8 cellular contexts compared by ENCODE assay signal in the genomic region with DNA sequence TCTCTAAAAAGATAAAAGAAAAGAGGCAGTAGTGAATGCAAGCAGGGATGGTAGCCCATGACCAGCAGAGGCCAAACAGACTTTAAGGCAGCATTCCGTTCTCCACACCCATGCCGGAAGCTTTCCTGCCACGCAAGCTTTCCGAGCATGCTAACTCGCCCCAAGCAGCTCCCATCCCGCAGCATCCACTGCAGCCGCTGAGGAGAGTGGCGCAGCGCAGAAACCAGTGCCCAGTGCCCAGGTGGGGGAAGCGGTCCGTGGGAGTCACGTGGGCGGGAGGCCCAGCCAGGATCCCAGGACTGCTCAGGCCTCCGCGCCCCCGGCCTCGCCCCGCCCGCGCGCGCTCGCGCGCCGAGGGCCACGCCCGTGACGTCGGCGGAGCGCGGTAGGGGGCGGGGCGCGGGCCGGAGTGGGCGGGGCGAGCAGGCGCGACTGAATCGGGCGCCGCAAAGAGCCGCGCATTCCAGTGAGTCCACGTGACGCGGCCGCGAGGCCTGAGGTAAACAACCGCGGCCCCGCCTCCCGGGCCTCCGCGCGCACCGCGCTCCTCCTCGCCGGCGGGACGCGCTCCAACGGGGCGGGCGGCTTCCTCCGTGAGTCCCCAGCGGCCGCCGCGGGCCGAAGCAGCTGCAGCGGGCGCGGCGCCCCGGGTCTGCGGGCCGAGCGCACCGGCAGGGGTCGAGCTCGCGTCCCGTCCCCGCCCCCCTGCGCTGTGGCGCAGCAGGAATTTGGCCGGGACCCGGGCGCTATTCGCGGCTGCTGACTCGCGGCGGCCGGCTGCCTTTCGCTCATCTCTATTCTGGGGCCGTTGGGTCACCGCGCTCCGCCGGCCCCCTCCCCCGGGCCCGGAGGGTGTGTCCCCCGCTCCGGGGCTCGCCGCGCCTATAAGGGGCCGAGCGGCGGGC. TPM values are rescaled to one million over a fixed set of nuclear protein-coding genes. Genes with fewer than 3 reads are reported as not detected.
A peak's percentile ranks its signal among the peaks of the same experiment; 100 is the strongest.
DNase-seq lines count a peak whose midpoint lies in the region; ATAC-seq and TF ChIP-seq lines count a peak whose summit lies in the region.

Gene OTUD1, plus strand, starts transcription at position 529 of the 905 bp plus-strand sequence. CDS start 383 bp downstream, outside the sequence.

- peak; percentile 79 for ATAC-seq in GM19463 (IDR thresholded peaks at IDR 0.05; ENCODE audit: unreplicated experiment)

- H3K36me3 ChIP-seq in endocrine pancreas (ENCODE audit: control insufficient read depth, insufficient read depth, low read length): no peaks in the 10 kb centered on the region
- no peaks in the 10 kb centered on the region for H3K36me3 ChIP-seq in mesodermal cell (ENCODE audit: control insufficient read depth, insufficient read depth, low read length)

- H3K27ac ChIP-seq in HL-60 (replicated peaks) (peak within 1 kb of the TSS; percentile 61), mesodermal cell (ENCODE audit: low read depth, low read length, severe bottlenecking) (peak within 1 kb of the TSS; percentile 90)

- 1 to 2% methylated on average over 56 to 79 of the region's 115 CpGs for WGBS in mesodermal cell (ENCODE audit: insufficient coverage in 2 of 2), 2 experiments

- DNase-seq in CMK (ENCODE audit: low read depth) (peak; percentile 60), HL-60 (ENCODE audit: low read depth in 1 of 2, low spot score in 1 of 2) (peak; percentile 66 to 76), NOMO-1 (lab: John Stamatoyannopoulos, UW; ENCODE audit: unreplicated experiment in 2 of 2) (peak; percentile 87 to 90)
- peak; percentile 69 for DNase-seq in activated CD8-positive, alpha-beta memory T cell treated with anti-CD3 and anti-CD28 coated beads, Interleukin-2, amount 50 U/mL, for 1 hour (ENCODE audit: extremely low read depth)
- DNase-seq in stimulated activated CD8-positive, alpha-beta memory T cell treated with anti-CD3 and anti-CD28 coated beads, Interleukin-15, amount 100 ng/mL, for 24 hours (ENCODE audit: low read depth): peak; percentile 96

- H3K27me3 ChIP-seq in HL-60 (ENCODE audit: insufficient read depth, poor library complexity, severe bottlenecking) (no peaks in the 10 kb centered on the region), endocrine pancreas (ENCODE audit: control insufficient read depth, insufficient read depth, low read length) (no peaks in the 10 kb centered on the region)

- H3K9me3 ChIP-seq in endocrine pancreas (ENCODE audit: control insufficient read depth, low read length) (no peaks in the 10 kb centered on the region), mesodermal cell (ENCODE audit: control insufficient read depth, low read length) (no peaks in the 10 kb centered on the region)

- H3K9ac ChIP-seq in endocrine pancreas (ENCODE audit: control insufficient read depth, insufficient read depth, low read length): peak within 1 kb of the TSS; percentile 72

- H3K4me3 ChIP-seq in HL-60 (replicated peaks; ENCODE audit: insufficient read depth, low read length) (peak within 1 kb of the TSS; percentile 60), endocrine pancreas (ENCODE audit: control insufficient read depth, insufficient read depth, low read length) (peak within 1 kb of the TSS; percentile 12), mesodermal cell (ENCODE audit: extremely low read depth, insufficient read depth, low read length, poor library complexity, severe bottlenecking) (peak within 1 kb of the TSS; percentile 65)

- TF ChIP-seq CTCF in HL-60 (IDR thresholded peaks at IDR 0.05; ENCODE audit: insufficient read depth, low read length): no peak

- H3K4me1 ChIP-seq in endocrine pancreas (ENCODE audit: control insufficient read depth, insufficient read depth, low read length): peaks cover 18% of the 10 kb centered on the region
- H3K4me1 ChIP-seq in mesodermal cell (ENCODE audit: control insufficient read depth, insufficient read depth, low read length, poor library complexity, severe bottlenecking): peaks cover 4% of the 10 kb centered on the region

RNA-seq across cellular contexts. Expression of gene OTUD1, which starts in this region (rescaled TPM):
- polyA plus RNA-seq in mesodermal cell (2013, experiment 1 of 2): 8.9 TPM
- polyA plus RNA-seq in mesodermal cell (2013, experiment 2 of 2): 7.6 TPM

Comparison
In these comparisons a context has a peak if more than half of its experiments do, and no peak if none do; other contexts are left out.
1. Peak in every context shown above with its lines: DNase-seq, ATAC-seq, H3K4me3 ChIP-seq and H3K27ac ChIP-seq.
2. H3K4me3 ChIP-seq: peak in every context shown above with its lines; median percentile 65 in mesodermal cell; 60 in HL-60; 12 in endocrine pancreas.